Comparison of ENCODE assay signal across 24 cellular contexts in genomic region chr2:212367431-212367830, GRCh38.
"Had no signal": no experiment of that assay in that cellular context is flagged by ENCODE, and none has a peak within 500 bp of the region (broad histone marks: within the 10 kb centered on the region; RNA-seq: fewer than 3 reads in every experiment).

No MANE protein-coding gene starts in this region.

- ATAC-seq: left colon; left lung; lower lobe of right lung; naive thymus-derived CD8-positive, alpha-beta T cell; pancreas; psoas muscle; sciatic nerve; stimulated activated effector memory CD8-positive, alpha-beta T cell treated with anti-CD3 and anti-CD28 coated beads, Interleukin-12 subunit alpha, Interleukin-12 subunit beta, amount 100 ng/mL, for 72 hours; upper lobe of right lung had no signal

- H3K4me3 ChIP-seq: left lung, lower lobe of right lung, pancreas, psoas muscle, right atrium auricular region, skin epidermis, thoracic aorta, tibial artery, upper lobe of right lung had no signal

- H3K27me3 ChIP-seq: left lung, right atrium auricular region, tibial artery, upper lobe of right lung had no signal

- H3K27ac ChIP-seq: left lung, lower lobe of right lung, pancreas, psoas muscle, right atrium auricular region, skin epidermis, thoracic aorta, tibial artery, upper lobe of right lung had no signal

- DNase-seq: hippocampal formation; kidney glomerular epithelial cell; left colon; left lung; lower lobe of right lung; mammary epithelial cell; mesenchymal stem cell; naive thymus-derived CD8-positive, alpha-beta T cell; nucleus accumbens; pancreas; psoas muscle; stimulated activated CD4-positive, alpha-beta T cell treated with anti-CD3 and anti-CD28 coated beads, Interleukin-12 subunit alpha, Interleukin-12 subunit beta, amount 100 ng/mL, for 4 hours; stimulated activated CD4-positive, alpha-beta T cell treated with anti-CD3 and anti-CD28 coated beads, Interleukin-15, amount 100 ng/mL, for 24 hours; stimulated activated CD4-positive, alpha-beta T cell treated with anti-CD3 and anti-CD28 coated beads, Interleukin-2, amount 100 ng/mL, for 24 hours; stimulated activated CD4-positive, alpha-beta T cell treated with anti-CD3 and anti-CD28 coated beads, Interleukin-4, amount 100 ng/mL, for 1 hour; stimulated activated naive CD4-positive, alpha-beta T cell; tibial artery; trophoblast cell; upper lobe of right lung had no signal
